In the genomic region with DNA sequence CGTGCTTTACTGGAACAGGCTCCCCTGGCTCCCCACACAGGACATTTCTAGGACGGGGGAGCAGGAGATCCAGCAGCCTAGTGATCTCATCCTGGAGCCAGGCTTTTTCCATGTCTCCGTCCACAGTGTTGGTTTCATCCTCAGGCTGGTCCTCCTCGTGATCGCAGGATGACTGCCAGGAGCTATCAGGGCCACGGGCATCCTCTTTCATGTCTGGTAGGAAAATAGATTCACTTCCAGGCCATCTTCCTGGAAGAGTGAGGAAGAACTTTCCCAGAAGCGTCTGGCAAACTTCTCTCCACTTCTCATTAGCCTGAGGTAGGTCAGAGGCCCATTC, we compare ENCODE assay signal across 25 cellular contexts. TPM values are rescaled to one million over a fixed set of nuclear protein-coding genes. Genes with fewer than 3 reads are reported as not detected.
DNase-seq lines count a peak whose midpoint lies in the region; ATAC-seq, FAIRE-seq and TF ChIP-seq lines count a peak whose summit lies in the region.
"Had no signal": no experiment of that assay in that cellular context is flagged by ENCODE, and none has a peak within 500 bp of the region (broad histone marks: within the 10 kb centered on the region; RNA-seq: fewer than 3 reads in every experiment).

No MANE protein-coding gene starts in this region.

- no peaks in the 10 kb centered on the region for H3K9me2 ChIP-seq in GM23248 (ENCODE audit: insufficient read depth)

- H2AFZ ChIP-seq in GM23248: 0 out of 2 replicates have a peak overlapping the region, but pooled peaks have one; percentile 24
- peak overlapping the region; percentile 13 for H2AFZ ChIP-seq in neuronal stem cell (ENCODE audit: low read length)
- H2AFZ ChIP-seq: GM23338 had no signal

- H2AK5ac ChIP-seq in neuronal stem cell (ENCODE audit: low read depth, low read length): no peak overlapping the region

- no peak overlapping the region for H3K4me2 ChIP-seq in GM23248 (ENCODE audit: unreplicated experiment)
- no peak overlapping the region for H3K4me2 ChIP-seq in neuronal stem cell (ENCODE audit: insufficient read depth, low read length, poor library complexity, severe bottlenecking)
- H3K4me2 ChIP-seq: BLaER1 treated with 17β-estradiol and CSF1 and Interleukin-3, amounts not matched to agents 10 nM and 100 nM; GM23338 had no signal

- H3K9ac ChIP-seq in GM23248 (no peak overlapping the region), neuronal stem cell (ENCODE audit: low read depth, low read length, poor library complexity) (no peak overlapping the region)
- H3K9ac ChIP-seq: BLaER1 treated with 17β-estradiol and CSF1 and Interleukin-3, amounts not matched to agents 10 nM and 100 nM had no signal

- H4K20me1 ChIP-seq in GM23248 (ENCODE audit: insufficient read depth): no peaks in the 10 kb centered on the region

- H3K4me3 ChIP-seq in GM23248: no peak overlapping the region
- no peak overlapping the region for H3K4me3 ChIP-seq in neuronal stem cell (ENCODE audit: low read length in 2 of 2)
- no peak overlapping the region for H3K4me3 ChIP-seq in small intestine (ENCODE audit: low read depth in 1 of 2, low read length in 2 of 2)
- H3K4me3 ChIP-seq in lower lobe of right lung: no peak overlapping the region
- H3K4me3 ChIP-seq: BLaER1 treated with 17β-estradiol and CSF1 and Interleukin-3, amounts not matched to agents 10 nM and 100 nM; GM23338 had no signal

- in situ Hi-C loops in GM23248 (cut with MboI): no loop called here

- H3K23ac ChIP-seq in neuronal stem cell (ENCODE audit: low read depth, low read length, poor library complexity): no peak overlapping the region

- intact Hi-C loops in lower lobe of right lung (cut with DNase I): no loop called here

- no peak overlapping the region for H3K18ac ChIP-seq in neuronal stem cell (ENCODE audit: low read length)

- no peaks in the 10 kb centered on the region for H3K9me3 ChIP-seq in GM23248 (ENCODE audit: low read depth)
- no peaks in the 10 kb centered on the region for H3K9me3 ChIP-seq in neuronal stem cell (replicated peaks in 1 of 2; ENCODE audit: control insufficient read depth in 2 of 2, insufficient read depth in 1 of 2, low read depth in 1 of 2, low read length in 2 of 2)
- H3K9me3 ChIP-seq in small intestine (ENCODE audit: control insufficient read depth, low read depth): no peaks in the 10 kb centered on the region
- H3K9me3 ChIP-seq in lower lobe of right lung: no peaks in the 10 kb centered on the region

- H3K27ac ChIP-seq in GM23248 (no peak overlapping the region), neuronal stem cell (replicated peaks; ENCODE audit: low read length) (no peak overlapping the region), small intestine (ENCODE audit: low read depth in 1 of 2, low read length in 1 of 2) (peak overlapping the region; percentile 21 to 30), lower lobe of right lung (no peak overlapping the region)
- H3K27ac ChIP-seq: BLaER1 treated with 17β-estradiol and CSF1 and Interleukin-3, amounts not matched to agents 10 nM and 100 nM had no signal

- no peak overlapping the region for H3K4ac ChIP-seq in neuronal stem cell (ENCODE audit: low read length)

- no peaks in the 10 kb centered on the region for H3K79me1 ChIP-seq in neuronal stem cell (ENCODE audit: low read depth, low read length)

- no peak overlapping the region for H2BK5ac ChIP-seq in neuronal stem cell (ENCODE audit: low read length)

- FAIRE-seq in small intestine (lab: Jason Lieb, UNC): no peak
- FAIRE-seq: G401.6 had no signal

- no peaks in the 10 kb centered on the region for H3K4me1 ChIP-seq in GM23248 (ENCODE audit: insufficient read depth)
- peaks cover 0 to 1% of the 10 kb centered on the region in 2 donors for H3K4me1 ChIP-seq in neuronal stem cell (ENCODE audit: control insufficient read depth in 2 of 2, insufficient read depth in 1 of 2, low read depth in 1 of 2, low read length in 2 of 2)
- H3K4me1 ChIP-seq in small intestine (ENCODE audit: control insufficient read depth in 2 of 2, insufficient read depth in 1 of 2, low read depth in 1 of 2, low read length in 1 of 2): peaks cover 0 to 12% of the 10 kb centered on the region in 2 donors
- peaks cover 24% of the 10 kb centered on the region for H3K4me1 ChIP-seq in lower lobe of right lung

- no peaks in the 10 kb centered on the region for H3K79me2 ChIP-seq in GM23248 (ENCODE audit: insufficient read depth)

- ATAC-seq in HG03025 (IDR thresholded peaks at IDR 0.05; ENCODE audit: low FRiP score, unreplicated experiment) (no peak), lower lobe of right lung (no peak)
- ATAC-seq: GM23338 had no signal

- H3F3A ChIP-seq in GM23248 (ENCODE audit: insufficient read depth): no peaks in the 10 kb centered on the region

- DNase-seq in AG20443 (ENCODE audit: low spot score) (peak; percentile 22), GM23248 (no peak), neuronal stem cell (ENCODE audit: low spot score) (no peak), small intestine (no peak), foreskin melanocyte (no peak), lower lobe of right lung (no peak), glomerular visceral epithelial cell (ENCODE audit: extremely low spot score) (no peak)
- DNase-seq: CD4-positive, alpha-beta memory T cell; COR-L47; H9; KBM-7; MV-4-11; NCI-H1105 treated with DMSO at 0.1 percent for 48 hours; NCI-H146; NCI-H2029; NCI-H446 treated with DMSO at 0.1 percent for 48 hours; NCI-H526; NCI-H82; NK-92 treated with Interleukin-12 subunit alpha and Interleukin-12 subunit beta, amount 100 ng/mL, for 24 hours; Right ventricle myocardium superior; RPMI8226 had no signal

- H3K27me3 ChIP-seq in GM23248 (replicated peaks; ENCODE audit: insufficient read depth) (no peaks in the 10 kb centered on the region), neuronal stem cell (ENCODE audit: control insufficient read depth in 3 of 3, insufficient read depth in 3 of 3, low read depth in 1 of 3, low read length in 3 of 3) (no peaks in the 10 kb centered on the region), small intestine (ENCODE audit: control insufficient read depth in 2 of 2, insufficient read depth in 2 of 2, low read length in 2 of 2) (no peaks in the 10 kb centered on the region), lower lobe of right lung (ENCODE audit: low read depth) (no peaks in the 10 kb centered on the region)

- no peak overlapping the region for H2BK120ac ChIP-seq in neuronal stem cell (ENCODE audit: low read depth, low read length)

- no peak overlapping the region for H2BK12ac ChIP-seq in neuronal stem cell (ENCODE audit: low read length)

- WGBS in GM23248 (ENCODE audit: low coverage in 1 of 2, low lambda C conversion rate in 2 of 2, missing lambda C conversion rate in 2 of 2), 2 experiments: 22 to 23% methylated on average over 7 of the region's 7 CpGs
- WGBS in neuronal stem cell (ENCODE audit: extremely low coverage in 2 of 2, insufficient read length in 2 of 2, insufficient replicate concordance in 1 of 2), 2 donors: no CpG with 5 or more reads among the region's 7 CpGs
- 23 to 64% (median 44%) methylated on average over 7 of the region's 7 CpGs for WGBS in small intestine, 3 donors

- no peak overlapping the region for H3K14ac ChIP-seq in neuronal stem cell (ENCODE audit: low read length)

- no peaks in the 10 kb centered on the region for H3K36me3 ChIP-seq in GM23248 (ENCODE audit: low read depth)
- H3K36me3 ChIP-seq in neuronal stem cell (replicated peaks in 1 of 2; ENCODE audit: control insufficient read depth in 2 of 2, insufficient read depth in 2 of 2, low read length in 2 of 2): no peaks in the 10 kb centered on the region
- H3K36me3 ChIP-seq in small intestine (ENCODE audit: control insufficient read depth in 2 of 2, insufficient read depth in 2 of 2, low read length in 2 of 2): no peaks in the 10 kb centered on the region
- H3K36me3 ChIP-seq in lower lobe of right lung: no peaks in the 10 kb centered on the region
- H3K36me3 ChIP-seq: BLaER1 treated with 17β-estradiol and CSF1 and Interleukin-3, amounts not matched to agents 10 nM and 100 nM had no signal

- H4K91ac ChIP-seq in neuronal stem cell (ENCODE audit: low read depth, low read length, poor library complexity): no peak overlapping the region

- H4K8ac ChIP-seq in neuronal stem cell (ENCODE audit: low read depth, low read length): no peak overlapping the region

- no peak overlapping the region for H2BK15ac ChIP-seq in neuronal stem cell (ENCODE audit: low read length)

- no peak for TF ChIP-seq CTCF in lower lobe of right lung (IDR thresholded peaks at IDR 0.05)

RNA-seq across cellular contexts. Expression of gene SLC9A8, which starts 15.4 kb away (rescaled TPM):
- total RNA-seq in GM23248 (2014; rRNA removed; shearing (Covaris generic)): 5.0 and 6.3 TPM in 2 replicates
- polyA plus RNA-seq in GM23248 (2016; fragmentation: Nextera tagmentation; extraction: Ambion mirVana): 3.2 and 4.2 TPM in 2 replicates
- polyA plus RNA-seq in neuronal stem cell (2013, experiment 1 of 2): 2.9 TPM
- 2.7 TPM for polyA plus RNA-seq in neuronal stem cell (2013, experiment 2 of 2)
- 1 to 10 TPM; 3.5 to 8.3 (median 4.0) TPM for polyA plus RNA-seq in small intestine
- total RNA-seq in lower lobe of right lung: 17.7 TPM

Comparison
In these comparisons a context has a peak if more than half of its experiments do, and no peak if none do; other contexts are left out.
1. H3K27ac ChIP-seq: peak in small intestine (2 of 2); none in GM23248 (single experiment), neuronal stem cell (single experiment) and lower lobe of right lung (single experiment).